In the genomic region with DNA sequence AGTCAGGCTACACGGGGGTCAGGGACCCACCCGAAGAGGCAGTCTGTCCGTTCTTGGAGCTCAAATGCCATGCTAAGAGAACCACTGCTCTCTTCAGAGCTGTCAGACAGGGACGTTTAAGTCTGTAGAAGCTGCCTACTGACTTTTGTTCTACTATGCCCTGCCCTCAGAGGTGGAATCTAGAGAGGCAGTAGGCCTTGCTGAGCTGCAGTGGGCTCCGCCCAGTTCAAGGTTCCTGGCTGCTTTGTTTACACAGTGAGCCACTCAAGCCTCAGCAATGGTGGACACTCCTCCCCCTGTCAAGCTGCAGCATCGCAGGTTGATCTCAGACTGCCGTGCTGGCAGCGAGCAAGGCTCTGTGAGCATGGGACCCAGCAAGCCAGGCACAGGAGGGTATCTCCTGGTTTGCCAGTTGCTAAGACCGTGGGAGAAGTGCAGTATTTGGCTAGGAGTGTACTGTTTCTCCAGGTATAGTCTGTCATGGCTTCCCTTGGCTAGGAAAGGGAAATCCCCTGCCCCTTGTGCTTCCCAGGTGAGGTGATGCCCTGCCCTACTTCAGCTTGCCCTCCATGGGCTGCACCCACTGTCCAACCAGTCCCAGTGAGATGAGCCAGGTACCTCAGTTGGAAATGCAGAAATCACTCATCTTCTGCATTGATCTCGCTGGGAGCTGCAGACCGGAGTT, we compare ENCODE assay signal across 1 cellular context.
TF ChIP-seq lines count a peak whose summit lies in the region.
"Not testable (repeated sequence)": the region's sequence is repeated elsewhere in the genome, so short reads cannot be mapped to it uniquely, and the experiment has no call there.

No MANE protein-coding gene starts in this region.

TF ChIP-seq in K562, 482 proteins besides CTCF, POLR2A, EP300 and RAD21:
- TF ChIP-seq CTBP1 (IDR thresholded peaks at IDR 0.05; ENCODE audit: borderline replicate concordance), result peak; percentile 15; the same call in 1 of the 2 replicates
- TF ChIP-seq YY1 (IDR thresholded peaks at IDR 0.05; ENCODE audit: borderline replicate concordance in 1 of 3, control insufficient read depth in 1 of 3, extremely low read depth in 1 of 3, insufficient read depth in 3 of 3, insufficient read length in 1 of 3, insufficient replicate concordance in 2 of 3, low read depth in 1 of 3, low read length in 2 of 3), result peak in 2 of 3 experiments; percentile 56 to 79
- peak; percentile 57; the same call in 1 of the 2 replicates for TF ChIP-seq FOXA1 (IDR thresholded peaks at IDR 0.05; ENCODE audit: borderline replicate concordance)
- peak; percentile 19 for TF ChIP-seq MEIS2 (IDR thresholded peaks at IDR 0.05; ENCODE audit: partially characterized antibody)
- TF ChIP-seq, protein P1, sequence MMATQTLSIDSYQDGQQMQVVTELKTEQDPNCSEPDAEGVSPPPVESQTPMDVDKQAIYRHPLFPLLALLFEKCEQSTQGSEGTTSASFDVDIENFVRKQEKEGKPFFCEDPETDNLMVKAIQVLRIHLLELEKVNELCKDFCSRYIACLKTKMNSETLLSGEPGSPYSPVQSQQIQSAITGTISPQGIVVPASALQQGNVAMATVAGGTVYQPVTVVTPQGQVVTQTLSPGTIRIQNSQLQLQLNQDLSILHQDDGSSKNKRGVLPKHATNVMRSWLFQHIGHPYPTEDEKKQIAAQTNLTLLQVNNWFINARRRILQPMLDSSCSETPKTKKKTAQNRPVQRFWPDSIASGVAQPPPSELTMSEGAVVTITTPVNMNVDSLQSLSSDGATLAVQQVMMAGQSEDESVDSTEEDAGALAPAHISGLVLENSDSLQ (IDR thresholded peaks at IDR 0.05), result peak; percentile 35; the same call in 1 of the 2 replicates
- TF ChIP-seq, protein P2, sequence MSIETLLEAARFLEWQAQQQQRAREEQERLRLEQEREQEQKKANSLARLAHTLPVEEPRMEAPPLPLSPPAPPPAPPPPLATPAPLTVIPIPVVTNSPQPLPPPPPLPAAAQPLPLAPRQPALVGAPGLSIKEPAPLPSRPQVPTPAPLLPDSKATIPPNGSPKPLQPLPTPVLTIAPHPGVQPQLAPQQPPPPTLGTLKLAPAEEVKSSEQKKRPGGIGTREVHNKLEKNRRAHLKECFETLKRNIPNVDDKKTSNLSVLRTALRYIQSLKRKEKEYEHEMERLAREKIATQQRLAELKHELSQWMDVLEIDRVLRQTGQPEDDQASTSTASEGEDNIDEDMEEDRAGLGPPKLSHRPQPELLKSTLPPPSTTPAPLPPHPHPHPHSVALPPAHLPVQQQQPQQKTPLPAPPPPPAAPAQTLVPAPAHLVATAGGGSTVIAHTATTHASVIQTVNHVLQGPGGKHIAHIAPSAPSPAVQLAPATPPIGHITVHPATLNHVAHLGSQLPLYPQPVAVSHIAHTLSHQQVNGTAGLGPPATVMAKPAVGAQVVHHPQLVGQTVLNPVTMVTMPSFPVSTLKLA (conservative IDR thresholded peaks at IDR 0.05), result 0 out of 4 replicates have a peak, but pooled peaks of 1 of the 2 experiments have one; percentile 32
- peak; percentile 57 for TF ChIP-seq ZFX (CRISPR knock-in tag; IDR thresholded peaks at IDR 0.05)
- TF ChIP-seq FOXA3 (CRISPR knock-in tag; conservative IDR thresholded peaks at IDR 0.05 in 1 of 2, IDR thresholded peaks at IDR 0.05 in 1 of 2), result peak; percentile 89 to 99
- TF ChIP-seq MGA (IDR thresholded peaks at IDR 0.05), result peak; percentile 15; the same call in 1 of the 2 replicates
- not testable (repeated sequence) for TF ChIP-seq NR2C2 (CRISPR knock-in tag; IDR thresholded peaks at IDR 0.05); NR2C1 (tag; IDR thresholded peaks at IDR 0.05)
- peak; percentile 38; the same call in 1 of the 2 replicates for TF ChIP-seq NR2C2 (tag; IDR thresholded peaks at IDR 0.05)
- peak; percentile 72 to 75; a peak in 3 of 4 replicates for TF ChIP-seq FOXK2 (conservative IDR thresholded peaks at IDR 0.05 in 1 of 2, IDR thresholded peaks at IDR 0.05 in 1 of 2; ENCODE audit: low read depth in 2 of 2)
- TF ChIP-seq L3MBTL2 (IDR thresholded peaks at IDR 0.05), result peak; percentile 18; the same call in 1 of the 2 replicates
- TF ChIP-seq NR2C1 (IDR thresholded peaks at IDR 0.05), result peak; percentile 64; the same call in 1 of the 2 replicates
- peak in 1 of 2 experiments; percentile 26; a peak in 1 of 3 replicates for TF ChIP-seq CBX3 (IDR thresholded peaks at IDR 0.05; ENCODE audit: borderline replicate concordance in 1 of 2, low read length in 2 of 2)
- TF ChIP-seq NRF1 (conservative IDR thresholded peaks at IDR 0.05 in 1 of 2, IDR thresholded peaks at IDR 0.05 in 1 of 2), result peak in 1 of 2 experiments; percentile 31; a peak in 2 of 4 replicates
